Comparison of ENCODE assay signal across 8 cellular contexts in genomic region chr6:7424967-7425807, GRCh38. TPM values are rescaled to one million over a fixed set of nuclear protein-coding genes. Genes with fewer than 3 reads are reported as not detected.
DNase-seq lines count a peak whose midpoint lies in the region; ATAC-seq and TF ChIP-seq lines count a peak whose summit lies in the region.

No MANE protein-coding gene starts in this region.

- TF ChIP-seq CTCF in DND-41 (IDR thresholded peaks at IDR 0.05; ENCODE audit: borderline replicate concordance, extremely low read depth, low read length, poor library complexity, severe bottlenecking), result peak; percentile 50
- TF ChIP-seq CTCF in endodermal cell (conservative IDR thresholded peaks at IDR 0.05), result peak; percentile 70
- TF ChIP-seq CTCF in nephron (IDR thresholded peaks at IDR 0.05; ENCODE audit: unreplicated experiment in 3 of 3), result peak in 2 of 3 experiments; percentile 39 to 44

- H3K4me1 Mint-ChIP-seq in endodermal cell (peaks cover 13% of the 10 kb centered on the region), nephron (no peaks in the 10 kb centered on the region)

- no peaks in the 10 kb centered on the region for H4K20me1 ChIP-seq in DND-41 (ENCODE audit: insufficient read depth, low read length)

- WGBS in endodermal cell (ENCODE audit: insufficient coverage in 1 of 2, insufficient read length in 1 of 2), 2 experiments, result 97% methylated on average over 18 to 25 of the region's 25 CpGs

- no peaks in the 10 kb centered on the region for H3K27me3 ChIP-seq in DND-41 (ENCODE audit: insufficient read depth, low read length, poor library complexity)
- H3K27me3 ChIP-seq in endodermal cell (ENCODE audit: control insufficient read depth, insufficient read depth, low read length, poor library complexity, severe bottlenecking), result no peaks in the 10 kb centered on the region

- no peak overlapping the region for H2AFZ ChIP-seq in DND-41 (ENCODE audit: low read depth, low read length)

- no peak for DNase-seq in DND-41
- peak; percentile 45 for DNase-seq in NCI-H2029 (lab: John Stamatoyannopoulos, UW)
- DNase-seq in endodermal cell, result no peak
- DNase-seq in activated CD4-positive, alpha-beta T cell treated with anti-CD3 and anti-CD28 coated beads, Interleukin-2, amount 50 U/mL, for 1 hour, result no peak
- DNase-seq in epidermal melanocyte (ENCODE audit: insufficient read length, low spot score), result no peak
- DNase-seq in cortex of kidney (lab: John Stamatoyannopoulos, UW), result no peak

- H3K9me3 Mint-ChIP-seq in endodermal cell (peaks cover 10% of the 10 kb centered on the region), nephron (no peaks in the 10 kb centered on the region)

- H3K79me2 ChIP-seq in DND-41 (ENCODE audit: insufficient read depth, low read length), result no peaks in the 10 kb centered on the region

- ATAC-seq in DND-41 (ENCODE audit: insufficient read depth, low read depth) (peak; percentile 54; the same call in 1 of the 3 replicates), HG03521 (IDR thresholded peaks at IDR 0.05; ENCODE audit: unreplicated experiment) (no peak)

- H3K4me3 ChIP-seq in DND-41 (ENCODE audit: low read depth in 1 of 2, low read length in 2 of 2), result no peak overlapping the region
- H3K4me3 ChIP-seq in endodermal cell (ENCODE audit: low read length), result no peak overlapping the region

- H3K4me3 Mint-ChIP-seq in endodermal cell (no peak overlapping the region), nephron (no peak overlapping the region)

- H3K36me3 Mint-ChIP-seq in endodermal cell (ENCODE audit: low read depth) (no peaks in the 10 kb centered on the region), nephron (ENCODE audit: low read depth) (no peaks in the 10 kb centered on the region)

- H3K27me3 Mint-ChIP-seq in endodermal cell (ENCODE audit: insufficient read depth) (no peaks in the 10 kb centered on the region), nephron (ENCODE audit: low read depth) (peaks cover 4% of the 10 kb centered on the region)

- H3K27ac ChIP-seq in DND-41 (ENCODE audit: low read length) (no peak overlapping the region), endodermal cell (ENCODE audit: low read depth, low read length) (no peak overlapping the region)

- H3K27ac Mint-ChIP-seq in endodermal cell, result no peak overlapping the region
- no peak overlapping the region for H3K27ac Mint-ChIP-seq in nephron

- H3K9ac ChIP-seq in DND-41 (ENCODE audit: low read depth, low read length) (no peak overlapping the region), endodermal cell (ENCODE audit: extremely low read depth, low read length, poor library complexity, severe bottlenecking) (no peak overlapping the region)

- H3K4me2 ChIP-seq in DND-41 (ENCODE audit: insufficient read depth, low read length), result no peak overlapping the region

- H3K4me1 ChIP-seq in DND-41 (ENCODE audit: insufficient read depth, low read length), result no peaks in the 10 kb centered on the region
- peaks cover 4% of the 10 kb centered on the region for H3K4me1 ChIP-seq in endodermal cell (ENCODE audit: control insufficient read depth, insufficient read depth, low read length)

- no peaks in the 10 kb centered on the region for H3K9me3 ChIP-seq in DND-41 (ENCODE audit: insufficient read depth, low read length, severe bottlenecking)
- no peaks in the 10 kb centered on the region for H3K9me3 ChIP-seq in endodermal cell (ENCODE audit: control insufficient read depth, low read length)

- H3K36me3 ChIP-seq in DND-41 (ENCODE audit: insufficient read depth, low read length), result no peaks in the 10 kb centered on the region
- H3K36me3 ChIP-seq in endodermal cell (ENCODE audit: control insufficient read depth, insufficient read depth, low read length), result no peaks in the 10 kb centered on the region

RNA-seq across cellular contexts. Expression of gene RIOK1, which starts 35.6 kb away (rescaled TPM):
- 10 to 100 TPM; 17.7 to 20.3 TPM for total RNA-seq in endodermal cell
- 20.2 TPM for polyA plus RNA-seq in endodermal cell (2013, experiment 1 of 2)
- polyA plus RNA-seq in endodermal cell (2013, experiment 2 of 2), result 17.9 TPM

RNA-seq across cellular contexts. Expression of gene CAGE1, which starts 35.6 kb away (rescaled TPM):
- under 1 TPM; 0.15 to 0.22 TPM for total RNA-seq in endodermal cell
- not detected for polyA plus RNA-seq in endodermal cell (2013, experiment 1 of 2)
- not detected for polyA plus RNA-seq in endodermal cell (2013, experiment 2 of 2)
